14 cellular contexts compared by ENCODE assay signal in the genomic region with DNA sequence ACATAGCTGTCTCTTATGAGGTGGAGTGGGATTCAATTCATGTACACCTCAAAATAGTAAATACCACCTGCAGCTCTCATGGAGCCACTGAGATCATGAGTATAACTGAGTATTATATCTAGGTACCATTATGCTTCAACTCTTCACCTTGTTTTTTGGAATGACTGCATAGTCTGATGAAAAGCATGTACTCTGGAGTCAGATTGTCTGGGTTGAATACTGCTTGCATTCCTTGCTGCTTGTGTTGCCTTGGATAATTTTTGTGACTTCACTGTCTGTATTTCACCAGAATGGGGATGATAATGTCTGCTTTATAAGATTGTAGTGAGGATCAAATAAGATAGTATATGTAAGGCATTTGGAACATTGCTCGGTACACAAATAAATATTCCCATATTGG. TPM values are rescaled to one million over a fixed set of nuclear protein-coding genes. Genes with fewer than 3 reads are reported as not detected.
DNase-seq lines count a peak whose midpoint lies in the region; ATAC-seq and TF ChIP-seq lines count a peak whose summit lies in the region.
"Had no signal": no experiment of that assay in that cellular context is flagged by ENCODE, and none has a peak within 500 bp of the region (broad histone marks: within the 10 kb centered on the region; RNA-seq: fewer than 3 reads in every experiment).

No MANE protein-coding gene starts in this region.

- no peak overlapping the region for H4K5ac ChIP-seq in mesendoderm (ENCODE audit: low read length)

- WGBS in spleen, 5 donors: 91 to 100% (median 97%) methylated on average over 1 of the region's 1 CpG
- WGBS in mesendoderm (ENCODE audit: extremely low coverage, insufficient coverage, low lambda C conversion rate): no CpG with 5 or more reads among the region's 1 CpG

- H3K18ac ChIP-seq in mesendoderm (ENCODE audit: low read length): no peak overlapping the region

- intact Hi-C loops in spleen (cut with DNase I; ENCODE audit: low total_unique reads): no loop called here
- intact Hi-C loops in CD8-positive, alpha-beta T cell (cut with DNase I, micrococcal nuclease): loop anchor here in 1 of 2 experiments (5.0 kb wide), 1 partner anchor 53 kb away; a partner anchor contains a TSS

- H3K56ac ChIP-seq in mesendoderm (ENCODE audit: low read length): no peak overlapping the region

- H2BK5ac ChIP-seq in mesendoderm (ENCODE audit: low read length): no peak overlapping the region

- H3K4me2 ChIP-seq in mesendoderm (ENCODE audit: low read length): no peak overlapping the region

- H3K36me3 ChIP-seq in Peyer's patch (no peaks in the 10 kb centered on the region), right atrium auricular region (peaks cover under 1% of the 10 kb centered on the region), spleen (peaks cover 0 to 26% (median 0%) of the 10 kb centered on the region in 6 donors), mesendoderm (ENCODE audit: control insufficient read depth, insufficient read depth, low read length) (no peaks in the 10 kb centered on the region)
- H3K36me3 ChIP-seq in CD8-positive, alpha-beta T cell (ENCODE audit: insufficient read depth, low read length): no peaks in the 10 kb centered on the region

- ATAC-seq in CD8-positive, alpha-beta T cell: no peak
- ATAC-seq: HCT116 had no signal

- H3K4me3 ChIP-seq in Peyer's patch (no peak overlapping the region), right atrium auricular region (no peak overlapping the region), spleen (no peak overlapping the region), mesendoderm (ENCODE audit: low read length) (no peak overlapping the region)
- no peak overlapping the region for H3K4me3 ChIP-seq in CD8-positive, alpha-beta T cell (ENCODE audit: low read depth, low read length)

- H2AK5ac ChIP-seq in mesendoderm (ENCODE audit: low read length): no peak overlapping the region

- H4K8ac ChIP-seq in mesendoderm (ENCODE audit: low read depth, low read length): no peak overlapping the region

- CTCF ChIA-PET in CD8-positive, alpha-beta T cell (lab: Charles Lee): interaction anchor here (1.0 kb wide), 2 partner anchors 17 to 81 kb away, joined by 3 read pairs; no protein-coding TSS in a partner anchor

- DNase-seq in EH (ENCODE audit: low read depth) (peak; percentile 44), Peyer's patch (no peak), right atrium auricular region (ENCODE audit: low spot score) (no peak), spleen (no peak), mesendoderm (no peak), GDM1 (lab: John Stamatoyannopoulos, UW) (no peak)
- no peak for DNase-seq in CD8-positive, alpha-beta T cell
- DNase-seq: activated CD4-positive, CD25-positive, alpha-beta regulatory T cell treated with anti-CD3 and anti-CD28 coated beads, Interleukin-2, amount 50 U/mL, for 72 hours; cortex of kidney; kidney; NCI-H1105 treated with DMSO at 0.1 percent for 48 hours; NCI-H748 treated with DMSO at 0.1 percent for 48 hours; stimulated activated CD4-positive, alpha-beta T cell treated with anti-CD3 and anti-CD28 coated beads, Interleukin-4, amount 100 ng/mL, for 24 hours had no signal

- no peak overlapping the region for H3K27ac Mint-ChIP-seq in CD8-positive, alpha-beta T cell

- H3K4me1 ChIP-seq in Peyer's patch (peaks cover 3 to 46% (median 21%) of the 10 kb centered on the region in 4 donors), right atrium auricular region (peaks cover 0 to 82% of the 10 kb centered on the region in 2 donors), spleen (peaks cover 41 to 100% (median 91%) of the 10 kb centered on the region in 6 donors), mesendoderm (ENCODE audit: control insufficient read depth, low read depth, low read length) (peaks cover 6% of the 10 kb centered on the region)
- peaks cover 34% of the 10 kb centered on the region for H3K4me1 ChIP-seq in CD8-positive, alpha-beta T cell (ENCODE audit: insufficient read depth, low read length)

- no peak overlapping the region for H2BK15ac ChIP-seq in mesendoderm (replicated peaks; ENCODE audit: low read depth)

- no peaks in the 10 kb centered on the region for H3K9me3 ChIP-seq in Peyer's patch
- no peaks in the 10 kb centered on the region for H3K9me3 ChIP-seq in right atrium auricular region
- H3K9me3 ChIP-seq in spleen: no peaks in the 10 kb centered on the region
- H3K9me3 ChIP-seq in CD8-positive, alpha-beta T cell (ENCODE audit: low read length): no peaks in the 10 kb centered on the region

- no peak overlapping the region for H3K4ac ChIP-seq in mesendoderm (ENCODE audit: low read depth, low read length)

- H3K79me1 ChIP-seq in mesendoderm (ENCODE audit: low read length): no peaks in the 10 kb centered on the region

- H3K23ac ChIP-seq in mesendoderm (ENCODE audit: low read length): no peak overlapping the region

- no peak for TF ChIP-seq POLR2A in Peyer's patch (IDR thresholded peaks at IDR 0.05)
- no peak for TF ChIP-seq POLR2A in spleen (IDR thresholded peaks at IDR 0.05)

- H3K27ac ChIP-seq in Peyer's patch (peak overlapping the region in 3 of 4 donors; percentile 28 to 61 (median 56)), right atrium auricular region (peak overlapping the region; percentile 60 to 75), spleen (peak overlapping the region in 5 of 8 donors; percentile 21 to 85 (median 64)), mesendoderm (ENCODE audit: low read depth, low read length) (no peak overlapping the region)
- H3K27ac ChIP-seq in CD8-positive, alpha-beta T cell (ENCODE audit: low read depth, low read length): no peak overlapping the region

- H3K27me3 Mint-ChIP-seq in CD8-positive, alpha-beta T cell (ENCODE audit: low read depth): no peaks in the 10 kb centered on the region

- H3K9ac ChIP-seq in mesendoderm (ENCODE audit: low read length): no peak overlapping the region

- no peaks in the 10 kb centered on the region for H3K79me2 ChIP-seq in mesendoderm (ENCODE audit: control insufficient read depth, insufficient read depth, low read length)

- no peak overlapping the region for H3K4me3 Mint-ChIP-seq in CD8-positive, alpha-beta T cell

- H2BK120ac ChIP-seq in mesendoderm (ENCODE audit: low read depth, low read length): no peak overlapping the region

- no peaks in the 10 kb centered on the region for H3K9me3 Mint-ChIP-seq in CD8-positive, alpha-beta T cell

- H3K36me3 Mint-ChIP-seq in CD8-positive, alpha-beta T cell: peaks cover 38% of the 10 kb centered on the region

- no peaks in the 10 kb centered on the region for H3K27me3 ChIP-seq in Peyer's patch
- H3K27me3 ChIP-seq in right atrium auricular region: no peaks in the 10 kb centered on the region
- H3K27me3 ChIP-seq in spleen (replicated peaks in 1 of 7): no peaks in the 10 kb centered on the region
- no peaks in the 10 kb centered on the region for H3K27me3 ChIP-seq in mesendoderm (ENCODE audit: insufficient read depth, low read length, poor library complexity)
- H3K27me3 ChIP-seq in CD8-positive, alpha-beta T cell (ENCODE audit: insufficient read depth, low read length): no peaks in the 10 kb centered on the region

- POLR2A ChIA-PET in CD8-positive, alpha-beta T cell (lab: Charles Lee): no interaction called here

- no peak for TF ChIP-seq CTCF in Peyer's patch (IDR thresholded peaks at IDR 0.05)
- no peak for TF ChIP-seq CTCF in right atrium auricular region (IDR thresholded peaks at IDR 0.05)
- no peak for TF ChIP-seq CTCF in spleen (IDR thresholded peaks at IDR 0.05 in 8 of 11, conservative IDR thresholded peaks at IDR 0.05 in 3 of 11)
- TF ChIP-seq CTCF in CD8-positive, alpha-beta T cell (IDR thresholded peaks at IDR 0.05): no peak

- peaks cover 86% of the 10 kb centered on the region for H3K4me1 Mint-ChIP-seq in CD8-positive, alpha-beta T cell (ENCODE audit: low read depth)

RNA-seq across cellular contexts. Expression of a gene that starts 54.2 kb away (rescaled TPM):
- 100 to 1,000 TPM in 3 of 4 donors, 10 to 100 TPM in 1; 33.8 to 125 (median 113) TPM for total RNA-seq in Peyer's patch
- total RNA-seq in right atrium auricular region: 10 to 100 TPM; 19.2 to 24.7 TPM
- total RNA-seq in spleen: 100 to 1,000 TPM in 3 of 7 donors, 10 to 100 TPM in 4; 76.1 to 120 (median 96.1) TPM
- polyA plus RNA-seq in spleen: 10 to 100 TPM; 10.7 to 20.4 (median 11.3) TPM
- polyA plus RNA-seq in mesendoderm (2013, experiment 1 of 2): 2.9 TPM
- polyA plus RNA-seq in mesendoderm (2013, experiment 2 of 2): 2.6 TPM
- total RNA-seq in CD8-positive, alpha-beta T cell: 10 to 100 TPM; 86.4 to 92.2 TPM

Comparison
In these comparisons a context has a peak if more than half of its experiments do, and no peak if none do; other contexts are left out.
1. H3K27ac ChIP-seq: peak in Peyer's patch (3 of 4), right atrium auricular region (2 of 2) and spleen (5 of 8); none in mesendoderm (single experiment) and CD8-positive, alpha-beta T cell (single experiment).